Comparison of ENCODE assay signal across 8 cellular contexts in genomic region chr18:9825571-9826073, GRCh38.
A peak's percentile ranks its signal among the peaks of the same experiment; 100 is the strongest.
DNase-seq lines count a peak whose midpoint lies in the region; ATAC-seq and TF ChIP-seq lines count a peak whose summit lies in the region.

No MANE protein-coding gene starts in this region.

- no peak overlapping the region for H4K12ac ChIP-seq in trophoblast cell (ENCODE audit: low read depth, low read length)

- no peak overlapping the region for H4K91ac ChIP-seq in trophoblast cell (ENCODE audit: low read depth, low read length)

- H2BK120ac ChIP-seq in trophoblast cell (ENCODE audit: insufficient read depth, low read length, poor library complexity), result no peak overlapping the region

- peaks cover 7% of the 10 kb centered on the region for H3K79me1 ChIP-seq in trophoblast cell (ENCODE audit: low read length)

- H4K8ac ChIP-seq in trophoblast cell (ENCODE audit: low read depth, low read length), result peak overlapping the region; percentile 20

- no peak overlapping the region for H3K27ac ChIP-seq in trophoblast cell (ENCODE audit: low read depth, low read length)
- no peak overlapping the region for H3K27ac ChIP-seq in SJCRH30

- WGBS in trophoblast cell (ENCODE audit: extremely low coverage, insufficient coverage, insufficient read length), result no CpG with 5 or more reads among the region's 6 CpGs

- no peak overlapping the region for H3K4me2 ChIP-seq in trophoblast cell (ENCODE audit: low read length)

- no peak for TF ChIP-seq CTCF in progenitor cell of endocrine pancreas (IDR thresholded peaks at IDR 0.05; ENCODE audit: unreplicated experiment)

- no peak overlapping the region for H3K9ac ChIP-seq in trophoblast cell (ENCODE audit: low read length)

- H3K14ac ChIP-seq in trophoblast cell (ENCODE audit: low read length), result no peak overlapping the region

- no peak overlapping the region for H2AFZ ChIP-seq in trophoblast cell (ENCODE audit: insufficient read depth, low read length, poor library complexity)

- no peak overlapping the region for H2BK12ac ChIP-seq in trophoblast cell (ENCODE audit: low read length)

- no peaks in the 10 kb centered on the region for H3K9me3 Mint-ChIP-seq in progenitor cell of endocrine pancreas (ENCODE audit: low read depth)

- no peak overlapping the region for H2BK5ac ChIP-seq in trophoblast cell (ENCODE audit: low read depth, low read length, poor library complexity)

- peaks cover 7% of the 10 kb centered on the region for H3K4me1 Mint-ChIP-seq in progenitor cell of endocrine pancreas (ENCODE audit: low read depth)

- ATAC-seq in esophagus mucosa, result peak; percentile 71

- H3K36me3 Mint-ChIP-seq in progenitor cell of endocrine pancreas (ENCODE audit: insufficient read depth), result no peaks in the 10 kb centered on the region

- H3K9me3 ChIP-seq in trophoblast cell (ENCODE audit: insufficient read depth, low read depth, low read length) (no peaks in the 10 kb centered on the region), SJCRH30 (replicated peaks) (no peaks in the 10 kb centered on the region)

- H3K79me2 ChIP-seq in trophoblast cell (ENCODE audit: control insufficient read depth, insufficient read depth, low read length, poor library complexity), result no peaks in the 10 kb centered on the region

- no peak overlapping the region for H3K4me3 ChIP-seq in trophoblast cell (ENCODE audit: low read depth, low read length)
- H3K4me3 ChIP-seq in SJCRH30, result no peak overlapping the region

- DNase-seq in DMS153 treated with DMSO at 0.1 percent for 48 hours (lab: John Stamatoyannopoulos, UW; ENCODE audit: unreplicated experiment) (peak; percentile 14), OCI-M1 (lab: John Stamatoyannopoulos, UW) (peak; percentile 98), trophoblast cell (peak; percentile 73 to 88), SJCRH30 (no peak), progenitor cell of endocrine pancreas (ENCODE audit: low spot score, unreplicated experiment) (no peak), NCI-H2171 (lab: John Stamatoyannopoulos, UW) (no peak)
- DNase-seq in activated CD4-positive, CD25-positive, alpha-beta regulatory T cell (lab: John Stamatoyannopoulos, UW), result no peak

- no peak overlapping the region for H3K4ac ChIP-seq in trophoblast cell (ENCODE audit: low read depth, low read length)

- H3K36me3 ChIP-seq in trophoblast cell (ENCODE audit: control insufficient read depth in 1 of 2, insufficient read depth in 2 of 2, low read length in 2 of 2) (peaks cover 3 to 21% of the 10 kb centered on the region in 2 experiments), SJCRH30 (no peaks in the 10 kb centered on the region)

- H3K27me3 ChIP-seq in trophoblast cell (ENCODE audit: insufficient read depth, low read length) (no peaks in the 10 kb centered on the region), SJCRH30 (no peaks in the 10 kb centered on the region)

- H3K23ac ChIP-seq in trophoblast cell (ENCODE audit: low read length), result no peak overlapping the region

- H2AK5ac ChIP-seq in trophoblast cell (ENCODE audit: low read length), result no peak overlapping the region

- H3K27ac Mint-ChIP-seq in progenitor cell of endocrine pancreas, result no peak overlapping the region

- H3K4me1 ChIP-seq in trophoblast cell (ENCODE audit: control insufficient read depth in 1 of 2, insufficient read depth in 2 of 2, low read length in 2 of 2) (peaks cover 11 to 16% of the 10 kb centered on the region in 2 experiments), SJCRH30 (no peaks in the 10 kb centered on the region)

- H3K4me3 Mint-ChIP-seq in progenitor cell of endocrine pancreas (ENCODE audit: low read depth), result no peak overlapping the region

- peaks cover 4% of the 10 kb centered on the region for H3K27me3 Mint-ChIP-seq in progenitor cell of endocrine pancreas

- no peak overlapping the region for H3K18ac ChIP-seq in trophoblast cell (ENCODE audit: low read length)

Comparison
In these comparisons a context has a peak if more than half of its experiments do, and no peak if none do; other contexts are left out.
1. DNase-seq: peak in DMS153 treated with DMSO at 0.1 percent for 48 hours (single experiment), OCI-M1 (single experiment) and trophoblast cell (2 of 2); none in SJCRH30 (0 of 2), activated CD4-positive, CD25-positive, alpha-beta regulatory T cell (0 of 4), progenitor cell of endocrine pancreas (single experiment) and NCI-H2171 (single experiment).